8 cellular contexts compared by ENCODE assay signal in the genomic region with DNA sequence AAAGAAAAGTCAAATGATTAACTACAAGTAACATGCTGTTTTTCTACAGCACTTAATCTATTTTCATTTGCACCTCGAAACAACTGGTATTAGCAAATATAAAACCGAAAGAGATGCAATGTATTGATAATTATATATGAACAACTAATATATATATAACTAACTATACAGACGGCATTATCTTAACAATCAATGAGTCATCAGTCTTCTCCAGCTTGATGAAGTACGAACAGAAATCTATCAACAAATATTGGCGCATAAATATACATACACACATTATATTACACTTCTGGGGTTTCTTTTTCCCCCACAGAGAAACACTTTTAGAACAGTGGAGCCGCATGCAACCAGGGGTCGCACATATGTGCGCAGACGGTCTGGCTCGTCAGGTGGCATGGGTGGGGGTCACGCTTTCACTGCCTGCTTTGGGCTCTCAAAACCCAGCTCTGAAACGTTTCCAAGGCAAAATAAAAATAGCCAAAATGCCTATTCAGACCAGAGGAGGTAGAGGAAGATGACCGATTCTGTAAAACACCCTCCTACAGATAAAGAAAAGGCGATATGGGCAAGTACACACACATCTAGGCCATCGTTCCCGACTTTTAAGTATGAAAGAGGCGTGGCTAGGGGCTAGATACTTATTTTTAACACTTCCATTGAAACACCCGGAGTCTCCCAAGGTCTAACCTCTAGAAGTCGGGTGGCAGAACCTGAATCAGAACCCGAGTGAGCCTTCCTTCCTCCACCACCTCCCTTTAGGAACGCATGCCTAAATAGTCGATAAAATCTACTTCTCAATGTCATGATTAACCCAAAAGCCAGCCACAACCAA. TPM values are rescaled to one million over a fixed set of nuclear protein-coding genes. Genes with fewer than 3 reads are reported as not detected.
DNase-seq lines count a peak whose midpoint lies in the region; ATAC-seq and TF ChIP-seq lines count a peak whose summit lies in the region.

No MANE protein-coding gene starts in this region.

- H2BK15ac ChIP-seq in mesendoderm (replicated peaks; ENCODE audit: low read depth), result no peak overlapping the region

- no peak overlapping the region for H2AK5ac ChIP-seq in mesendoderm (ENCODE audit: low read length)

- H3K23ac ChIP-seq in mesendoderm (ENCODE audit: low read length), result peak overlapping the region; percentile 37

- no peak overlapping the region for H4K8ac ChIP-seq in mesendoderm (ENCODE audit: low read depth, low read length)

- peak overlapping the region; percentile 28 for H2BK5ac ChIP-seq in mesendoderm (ENCODE audit: low read length)

- H4K5ac ChIP-seq in mesendoderm (ENCODE audit: low read length), result no peak overlapping the region

- peak overlapping the region; percentile 97 for H3K56ac ChIP-seq in mesendoderm (ENCODE audit: low read length)

- H3K79me1 ChIP-seq in mesendoderm (ENCODE audit: low read length), result peaks cover 2% of the 10 kb centered on the region

- no peaks in the 10 kb centered on the region for H3K27me3 ChIP-seq in BLaER1 treated with 17β-estradiol and CSF1 and Interleukin-3, amounts not matched to agents 10 nM and 100 nM
- H3K27me3 ChIP-seq in brain microvascular endothelial cell (replicated peaks), result no peaks in the 10 kb centered on the region
- no peaks in the 10 kb centered on the region for H3K27me3 ChIP-seq in mesendoderm (ENCODE audit: insufficient read depth, low read length, poor library complexity)

- H3K79me2 ChIP-seq in mesendoderm (ENCODE audit: control insufficient read depth, insufficient read depth, low read length), result peaks cover 50% of the 10 kb centered on the region

- ATAC-seq in HG03442 (IDR thresholded peaks at IDR 0.05; ENCODE audit: unreplicated experiment), result no peak

- H3K27ac ChIP-seq in BLaER1 treated with 17β-estradiol and CSF1 and Interleukin-3, amounts not matched to agents 10 nM and 100 nM, result peak overlapping the region; percentile 2 to 97 (median 91); a peak in 14 of 22 replicates
- H3K27ac ChIP-seq in brain microvascular endothelial cell (peak overlapping the region; percentile 81), mesendoderm (ENCODE audit: low read depth, low read length) (no peak overlapping the region)

- peaks cover 0 to 15% (median 11%) of the 10 kb centered on the region in 11 experiments; a peak in 15 of 22 replicates for H3K9me3 ChIP-seq in BLaER1 treated with 17β-estradiol and CSF1 and Interleukin-3, amounts not matched to agents 10 nM and 100 nM (replicated peaks in 1 of 11)

- no peak for TF ChIP-seq CTCF in brain microvascular endothelial cell (IDR thresholded peaks at IDR 0.05; ENCODE audit: low read depth, low read length, missing control alignments)

- peaks cover 36 to 62% (median 50%) of the 10 kb centered on the region in 10 experiments for H3K4me1 ChIP-seq in BLaER1 treated with 17β-estradiol and CSF1 and Interleukin-3, amounts not matched to agents 10 nM and 100 nM
- H3K4me1 ChIP-seq in mesendoderm (ENCODE audit: control insufficient read depth, low read depth, low read length), result peaks cover 6% of the 10 kb centered on the region

- peaks cover 27 to 58% (median 47%) of the 10 kb centered on the region in 11 experiments for H4K20me1 ChIP-seq in BLaER1 treated with 17β-estradiol and CSF1 and Interleukin-3, amounts not matched to agents 10 nM and 100 nM

- H3K4ac ChIP-seq in mesendoderm (ENCODE audit: low read depth, low read length), result no peak overlapping the region

- H3K4me2 ChIP-seq in BLaER1 treated with 17β-estradiol and CSF1 and Interleukin-3, amounts not matched to agents 10 nM and 100 nM, result peak overlapping the region; percentile 79 to 96 (median 92)
- H3K4me2 ChIP-seq in mesendoderm (ENCODE audit: low read length), result peak overlapping the region; percentile 94

- peaks cover 0 to 15% (median 0%) of the 10 kb centered on the region in 11 experiments; a peak in 5 of 22 replicates for H3K36me3 ChIP-seq in BLaER1 treated with 17β-estradiol and CSF1 and Interleukin-3, amounts not matched to agents 10 nM and 100 nM
- no peaks in the 10 kb centered on the region for H3K36me3 ChIP-seq in brain microvascular endothelial cell (replicated peaks)
- H3K36me3 ChIP-seq in mesendoderm (ENCODE audit: control insufficient read depth, insufficient read depth, low read length), result no peaks in the 10 kb centered on the region

- in situ Hi-C loops in brain microvascular endothelial cell (cut with HindIII; ENCODE audit: low pct_ligation_motif_present, low sequenced_read_pairs), result no loop called here

- peak overlapping the region; percentile 14 for H3K18ac ChIP-seq in mesendoderm (ENCODE audit: low read length)

- no CpG with 5 or more reads among the region's 22 CpGs for WGBS in mesendoderm (ENCODE audit: extremely low coverage, insufficient coverage, low lambda C conversion rate)

- H3K9ac ChIP-seq in BLaER1 treated with 17β-estradiol and CSF1 and Interleukin-3, amounts not matched to agents 10 nM and 100 nM, result peak overlapping the region; percentile 90 to 96 (median 94)
- peak overlapping the region; percentile 91 for H3K9ac ChIP-seq in mesendoderm (ENCODE audit: low read length)

- no peak overlapping the region for H2BK120ac ChIP-seq in mesendoderm (ENCODE audit: low read depth, low read length)

- DNase-seq in HuH-7 (ENCODE audit: low spot score) (peak; percentile 17), brain microvascular endothelial cell (no peak), mesendoderm (no peak), NCI-H2196 (lab: John Stamatoyannopoulos, UW; ENCODE audit: unreplicated experiment) (no peak), NCI-H1092 treated with DMSO at 0.1 percent for 48 hours (lab: John Stamatoyannopoulos, UW) (no peak), NCI-H446 treated with DMSO at 0.1 percent for 48 hours (lab: John Stamatoyannopoulos, UW) (no peak)

- H3K4me3 ChIP-seq in BLaER1 treated with 17β-estradiol and CSF1 and Interleukin-3, amounts not matched to agents 10 nM and 100 nM, result peak overlapping the region; percentile 84 to 99 (median 94)
- peak overlapping the region; percentile 83 for H3K4me3 ChIP-seq in brain microvascular endothelial cell (ENCODE audit: low read depth, low read length)
- H3K4me3 ChIP-seq in mesendoderm (ENCODE audit: low read length), result peak overlapping the region; percentile 83

RNA-seq across cellular contexts. Expression of a gene that starts 1.6 kb away (rescaled TPM):
- polyA plus RNA-seq in mesendoderm (2013, experiment 1 of 2), result 25.1 TPM
- 25.2 TPM for polyA plus RNA-seq in mesendoderm (2013, experiment 2 of 2)
